In genomic region chr11:74418509-74418895, GRCh38 we compare ENCODE assay signal across 10 cellular contexts. TPM values are rescaled to one million over a fixed set of nuclear protein-coding genes. Genes with fewer than 3 reads are reported as not detected.
DNase-seq lines count a peak whose midpoint lies in the region; ATAC-seq and TF ChIP-seq lines count a peak whose summit lies in the region.
"Had no signal": no experiment of that assay in that cellular context is flagged by ENCODE, and none has a peak within 500 bp of the region (broad histone marks: within the 10 kb centered on the region; RNA-seq: fewer than 3 reads in every experiment).

No MANE protein-coding gene starts in this region.

- no peak overlapping the region for H4K91ac ChIP-seq in neuronal stem cell (ENCODE audit: low read depth, low read length, poor library complexity)

- no peak overlapping the region for H2BK5ac ChIP-seq in neuronal stem cell (ENCODE audit: low read length)

- no peak for ATAC-seq in GM21390 (IDR thresholded peaks at IDR 0.05; ENCODE audit: unreplicated experiment)

- no peak overlapping the region for H3K18ac ChIP-seq in neuronal stem cell (ENCODE audit: low read length)

- H3K14ac ChIP-seq in neuronal stem cell (ENCODE audit: low read length): no peak overlapping the region

- no peaks in the 10 kb centered on the region for H3K27me3 ChIP-seq in breast epithelium
- no peaks in the 10 kb centered on the region for H3K27me3 ChIP-seq in neuronal stem cell (ENCODE audit: control insufficient read depth in 3 of 3, insufficient read depth in 3 of 3, low read depth in 1 of 3, low read length in 3 of 3)
- H3K27me3 ChIP-seq: upper lobe of right lung had no signal

- intact Hi-C loops in breast epithelium (cut with DNase I; ENCODE audit: low total_unique reads): no loop called here

- DNase-seq in DMS53 (lab: John Stamatoyannopoulos, UW): peak; percentile 96
- DNase-seq in NB4 (ENCODE audit: low read depth): peak; percentile 35
- no peak for DNase-seq in breast epithelium (ENCODE audit: low spot score in 2 of 2)
- DNase-seq in neuronal stem cell (ENCODE audit: low spot score): no peak
- no peak for DNase-seq in activated CD4-positive, alpha-beta T cell treated with anti-CD3 and anti-CD28 coated beads for 1 hour
- no peak for DNase-seq in NCI-H2107 treated with DMSO at 0.1 percent for 48 hours (lab: John Stamatoyannopoulos, UW; ENCODE audit: unreplicated experiment)
- DNase-seq in putamen (ENCODE audit: low spot score): no peak
- DNase-seq: upper lobe of right lung had no signal

- H2BK12ac ChIP-seq in neuronal stem cell (ENCODE audit: low read length): no peak overlapping the region

- H3K79me1 ChIP-seq in neuronal stem cell (ENCODE audit: low read depth, low read length): no peaks in the 10 kb centered on the region

- no peak overlapping the region for H4K8ac ChIP-seq in neuronal stem cell (ENCODE audit: low read depth, low read length)

- H3K9me3 ChIP-seq in breast epithelium (no peaks in the 10 kb centered on the region), neuronal stem cell (replicated peaks in 1 of 2; ENCODE audit: control insufficient read depth in 2 of 2, insufficient read depth in 1 of 2, low read depth in 1 of 2, low read length in 2 of 2) (no peaks in the 10 kb centered on the region)
- H3K9me3 ChIP-seq: upper lobe of right lung had no signal

- H2AK5ac ChIP-seq in neuronal stem cell (ENCODE audit: low read depth, low read length): no peak overlapping the region

- no peaks in the 10 kb centered on the region for H3K36me3 ChIP-seq in breast epithelium
- no peaks in the 10 kb centered on the region for H3K36me3 ChIP-seq in neuronal stem cell (replicated peaks in 1 of 2; ENCODE audit: control insufficient read depth in 2 of 2, insufficient read depth in 2 of 2, low read length in 2 of 2)
- H3K36me3 ChIP-seq: upper lobe of right lung had no signal

- no peak overlapping the region for H3K4me3 ChIP-seq in NB4 (ENCODE audit: low read depth, low read length)
- no peak overlapping the region for H3K4me3 ChIP-seq in breast epithelium
- no peak overlapping the region for H3K4me3 ChIP-seq in neuronal stem cell (ENCODE audit: low read length in 2 of 2)
- H3K4me3 ChIP-seq: upper lobe of right lung had no signal

- H3K9ac ChIP-seq in neuronal stem cell (ENCODE audit: low read depth, low read length, poor library complexity): no peak overlapping the region

- no peak overlapping the region for H2BK15ac ChIP-seq in neuronal stem cell (ENCODE audit: low read length)

- H3K4me1 ChIP-seq in breast epithelium: peaks cover 0 to 17% of the 10 kb centered on the region in 2 donors
- peaks cover 6 to 16% of the 10 kb centered on the region in 2 donors for H3K4me1 ChIP-seq in neuronal stem cell (ENCODE audit: control insufficient read depth in 2 of 2, insufficient read depth in 1 of 2, low read depth in 1 of 2, low read length in 2 of 2)

- no peak overlapping the region for H3K4ac ChIP-seq in neuronal stem cell (ENCODE audit: low read length)

- TF ChIP-seq POLR2A in NB4 (IDR thresholded peaks at IDR 0.05; ENCODE audit: extremely low read depth, insufficient read length) (no peak), breast epithelium (IDR thresholded peaks at IDR 0.05) (no peak)

- peak overlapping the region; percentile 75 to 91 for H3K27ac ChIP-seq in breast epithelium
- no peak overlapping the region for H3K27ac ChIP-seq in neuronal stem cell (replicated peaks; ENCODE audit: low read length)
- H3K27ac ChIP-seq: upper lobe of right lung had no signal

- WGBS in neuronal stem cell (ENCODE audit: extremely low coverage in 2 of 2, insufficient read length in 2 of 2, insufficient replicate concordance in 1 of 2), 2 donors: no CpG with 5 or more reads among the region's 1 CpG

- TF ChIP-seq CTCF in NB4 (IDR thresholded peaks at IDR 0.05; ENCODE audit: low read depth, low read length) (no peak), breast epithelium (IDR thresholded peaks at IDR 0.05) (no peak)

- no peak overlapping the region for H2BK120ac ChIP-seq in neuronal stem cell (ENCODE audit: low read depth, low read length)

- H3K4me2 ChIP-seq in neuronal stem cell (ENCODE audit: insufficient read depth, low read length, poor library complexity, severe bottlenecking): no peak overlapping the region

- no peak overlapping the region for H3K23ac ChIP-seq in neuronal stem cell (ENCODE audit: low read depth, low read length, poor library complexity)

- H2AFZ ChIP-seq in neuronal stem cell (ENCODE audit: low read length): peak overlapping the region; percentile 39

RNA-seq across cellular contexts. Expression of gene PGM2L1, which starts 20.3 kb away (rescaled TPM):
- 10 to 100 TPM in 1 of 3 donors, 1 to 10 TPM in 2; 2.1 to 13.5 (median 6.6) TPM for total RNA-seq in breast epithelium
- 6.2 TPM for polyA plus RNA-seq in neuronal stem cell (2013, experiment 1 of 2)
- polyA plus RNA-seq in neuronal stem cell (2013, experiment 2 of 2): 6.2 TPM

RNA-seq across cellular contexts. Expression of gene KCNE3, which starts 48.8 kb away (rescaled TPM):
- total RNA-seq in breast epithelium: 10 to 100 TPM in 1 of 3 donors, 1 to 10 TPM in 2; 3.6 to 15.8 (median 4.7) TPM
- 1.2 TPM for polyA plus RNA-seq in neuronal stem cell (2013, experiment 1 of 2)
- 1.1 TPM for polyA plus RNA-seq in neuronal stem cell (2013, experiment 2 of 2)
- polyA plus RNA-seq: IgD-negative memory B cell had no signal

Comparison
In these comparisons a context has a peak if more than half of its experiments do, and no peak if none do; other contexts are left out.
1. DNase-seq: peak in DMS53 (single experiment) and NB4 (single experiment); none in breast epithelium (0 of 2), neuronal stem cell (single experiment), activated CD4-positive, alpha-beta T cell treated with anti-CD3 and anti-CD28 coated beads for 1 hour (single experiment), NCI-H2107 treated with DMSO at 0.1 percent for 48 hours (single experiment) and putamen (single experiment).